Comparison of ENCODE assay signal across 15 cellular contexts in genomic region chr18:62953663-62954062, GRCh38.
DNase-seq lines count a peak whose midpoint lies in the region; ATAC-seq, FAIRE-seq and TF ChIP-seq lines count a peak whose summit lies in the region.
"Had no signal": no experiment of that assay in that cellular context is flagged by ENCODE, and none has a peak within 500 bp of the region (broad histone marks: within the 10 kb centered on the region; RNA-seq: fewer than 3 reads in every experiment).

No MANE protein-coding gene starts in this region.

- TF ChIP-seq CTCF in psoas muscle (IDR thresholded peaks at IDR 0.05) = no peak

- WGBS in psoas muscle, 3 donors = 24 to 29% (median 25%) methylated on average over 2 of the region's 2 CpGs

- H3K9me3 ChIP-seq in psoas muscle = no peaks in the 10 kb centered on the region

- intact Hi-C loops in psoas muscle (cut with DNase I) = loop anchor here in 1 of 2 donors (10.0 kb wide), 1 partner anchor 1121 kb away; no protein-coding TSS in a partner anchor

- no peak overlapping the region for H3K27ac ChIP-seq in psoas muscle
- H3K27ac ChIP-seq: 22Rv1 had no signal

- no peak for FAIRE-seq in GM12891 (lab: Jason Lieb, UNC)
- FAIRE-seq: HTR-8/SVneo had no signal

- H3K4me3 ChIP-seq in psoas muscle = no peak overlapping the region
- H3K4me3 ChIP-seq: GM23338 had no signal

- DNase-seq in NCI-H2107 treated with DMSO at 0.1 percent for 48 hours (lab: John Stamatoyannopoulos, UW; ENCODE audit: unreplicated experiment) (peak; percentile 13), NCI-H2107 (lab: John Stamatoyannopoulos, UW) (no peak), AML-193 (lab: John Stamatoyannopoulos, UW) (peak; percentile 25 to 28), KBM-7 (peak; percentile 43), dermis blood vessel endothelial cell (peak; percentile 25), GM12891 (ENCODE audit: insufficient read length, low spot score) (no peak), psoas muscle (no peak)
- DNase-seq: C1 segment of cervical spinal cord, NCI-H1048, NCI-H446 treated with DMSO at 0.1 percent for 48 hours, RPMI8226 had no signal

- TF ChIP-seq POLR2A in GM12891 (IDR thresholded peaks at IDR 0.05; ENCODE audit: low read depth, low read length) = no peak

- H3K27me3 ChIP-seq in psoas muscle (ENCODE audit: insufficient read depth in 3 of 3, low read length in 2 of 3) = no peaks in the 10 kb centered on the region

- H3K4me1 ChIP-seq in psoas muscle = no peaks in the 10 kb centered on the region

- H3K36me3 ChIP-seq in psoas muscle (ENCODE audit: insufficient read depth in 1 of 2, low read depth in 1 of 2) = peaks cover 0 to 5% of the 10 kb centered on the region in 2 donors

- ATAC-seq in GM18861 (IDR thresholded peaks at IDR 0.05; ENCODE audit: unreplicated experiment) = no peak
- no peak for ATAC-seq in psoas muscle

- in situ Hi-C loops in KBM-7 (cut with MboI; ENCODE audit: low pct_unique_long_range_greater_than_20kb, low sequenced_read_pairs) = no loop called here

TF ChIP-seq in GM12891, 5 proteins besides CTCF, POLR2A, EP300 and RAD21:
- TF ChIP-seq SPI1 (IDR thresholded peaks at IDR 0.05; ENCODE audit: low read depth, low read length) (no peak), POU2F2 (IDR thresholded peaks at IDR 0.05; ENCODE audit: low read depth, low read length) (no peak), PAX5 (IDR thresholded peaks at IDR 0.05; ENCODE audit: insufficient read depth, low read length, severe bottlenecking) (no peak), POLR2AphosphoS5 (IDR thresholded peaks at IDR 0.05; ENCODE audit: low read depth, low read length) (no peak), TAF1 (IDR thresholded peaks at IDR 0.05; ENCODE audit: low read depth, low read length) (no peak)

Comparison
In these comparisons a context has a peak if more than half of its experiments do, and no peak if none do; other contexts are left out.
1. DNase-seq: peak in NCI-H2107 treated with DMSO at 0.1 percent for 48 hours (single experiment), AML-193 (2 of 2), KBM-7 (single experiment) and dermis blood vessel endothelial cell (single experiment); none in NCI-H2107 (single experiment), GM12891 (single experiment) and psoas muscle (0 of 2).